Comparison of ENCODE assay signal across 8 cellular contexts in the genomic region with DNA sequence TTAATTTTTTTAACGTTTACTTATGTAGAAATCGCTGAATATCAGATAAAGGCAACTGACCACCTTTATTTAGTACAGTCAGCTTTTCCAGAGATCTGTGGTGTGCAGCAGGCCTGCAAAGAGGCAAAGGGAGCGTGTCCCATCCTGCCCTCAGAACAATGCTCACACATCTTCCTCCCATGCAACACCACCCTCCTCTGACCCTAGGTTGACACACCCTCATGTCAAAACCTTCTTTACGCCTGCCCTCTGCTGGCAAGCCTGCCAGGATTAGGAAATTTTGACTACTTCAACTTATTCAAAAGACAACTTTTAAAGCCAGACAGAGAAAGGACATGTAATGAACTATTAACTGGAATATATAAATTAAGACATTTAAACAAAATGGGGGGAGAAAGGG.
DNase-seq lines count a peak whose midpoint lies in the region; ATAC-seq and TF ChIP-seq lines count a peak whose summit lies in the region.

No MANE protein-coding gene starts in this region.

- H3K4me1 Mint-ChIP-seq in activated CD8-positive, alpha-beta T cell treated with anti-CD3 and anti-CD28 coated beads, Interleukin-2, amount 10 ng/mL, durations not matched to agents 7 days and 5 days (ENCODE audit: low read depth): peaks cover 65% of the 10 kb centered on the region
- H3K4me1 Mint-ChIP-seq in nephron: peaks cover 42% of the 10 kb centered on the region

- peak in 1 of 2 donors; percentile 50 for TF ChIP-seq EP300 in tibial nerve (IDR thresholded peaks at IDR 0.05)

- ATAC-seq in GM19324 (IDR thresholded peaks at IDR 0.05; ENCODE audit: low FRiP score, unreplicated experiment) (peak; percentile 40), GM21526 (IDR thresholded peaks at IDR 0.05; ENCODE audit: low FRiP score, unreplicated experiment) (no peak)
- peak; percentile 38 for ATAC-seq in activated CD8-positive, alpha-beta T cell treated with anti-CD3 and anti-CD28 coated beads, Interleukin-2, amount 10 ng/mL, durations not matched to agents 7 days and 5 days

- peaks cover 7% of the 10 kb centered on the region for H3K36me3 Mint-ChIP-seq in activated CD8-positive, alpha-beta T cell treated with anti-CD3 and anti-CD28 coated beads, Interleukin-2, amount 10 ng/mL, durations not matched to agents 7 days and 5 days (ENCODE audit: low read depth)
- no peaks in the 10 kb centered on the region for H3K36me3 Mint-ChIP-seq in nephron (ENCODE audit: low read depth)

- POLR2A ChIA-PET in activated CD8-positive, alpha-beta T cell treated with anti-CD3 and anti-CD28 coated beads, Interleukin-2, amount 10 ng/mL, durations not matched to agents 7 days and 5 days (lab: Charles Lee): interaction anchor here (3.6 kb wide), 1 partner anchor 60 kb away, joined by 19 read pairs; no protein-coding TSS in a partner anchor

- peaks cover 0 to 74% (median 31%) of the 10 kb centered on the region in 4 donors for H3K4me1 ChIP-seq in tibial nerve

- no peak overlapping the region for H3K4me3 ChIP-seq in tibial nerve

- H3K9me3 ChIP-seq in tibial nerve: no peaks in the 10 kb centered on the region

- no peaks in the 10 kb centered on the region for H3K9me3 Mint-ChIP-seq in activated CD8-positive, alpha-beta T cell treated with anti-CD3 and anti-CD28 coated beads, Interleukin-2, amount 10 ng/mL, durations not matched to agents 7 days and 5 days (ENCODE audit: insufficient read depth)
- no peaks in the 10 kb centered on the region for H3K9me3 Mint-ChIP-seq in nephron

- peak overlapping the region; percentile 45 for H3K27ac Mint-ChIP-seq in activated CD8-positive, alpha-beta T cell treated with anti-CD3 and anti-CD28 coated beads, Interleukin-2, amount 10 ng/mL, durations not matched to agents 7 days and 5 days
- H3K27ac Mint-ChIP-seq in nephron: peak overlapping the region in 2 of 3 experiments; percentile 0 to 17

- no peaks in the 10 kb centered on the region for H3K27me3 Mint-ChIP-seq in activated CD8-positive, alpha-beta T cell treated with anti-CD3 and anti-CD28 coated beads, Interleukin-2, amount 10 ng/mL, durations not matched to agents 7 days and 5 days (ENCODE audit: low read depth)
- peaks cover 13% of the 10 kb centered on the region for H3K27me3 Mint-ChIP-seq in nephron (ENCODE audit: low read depth)

- peak overlapping the region in 1 of 4 donors; percentile 58 for H3K27ac ChIP-seq in tibial nerve

- TF ChIP-seq POLR2A in erythroblast (IDR thresholded peaks at IDR 0.05; ENCODE audit: low read length) (no peak), tibial nerve (IDR thresholded peaks at IDR 0.05) (no peak)

- CTCF ChIA-PET in activated CD8-positive, alpha-beta T cell treated with anti-CD3 and anti-CD28 coated beads, Interleukin-2, amount 10 ng/mL, durations not matched to agents 7 days and 5 days (lab: Charles Lee): interaction anchor here (0.8 to 5.4 kb wide), 18 partner anchors 9 to 520 kb away, joined by 3 to 40 read pairs (median 4); no protein-coding TSS in a partner anchor

- H3K27me3 ChIP-seq in tibial nerve: no peaks in the 10 kb centered on the region

- in situ Hi-C loops in ACHN (cut with HindIII; ENCODE audit: low pct_ligation_motif_present, low pct_unique_long_range_greater_than_20kb, low sequenced_read_pairs): no loop called here

- no peak overlapping the region for H3K4me3 Mint-ChIP-seq in activated CD8-positive, alpha-beta T cell treated with anti-CD3 and anti-CD28 coated beads, Interleukin-2, amount 10 ng/mL, durations not matched to agents 7 days and 5 days
- peak overlapping the region in 1 of 3 experiments; percentile 16 for H3K4me3 Mint-ChIP-seq in nephron

- WGBS in tibial nerve, 2 donors: 59 to 63% methylated on average over 4 of the region's 4 CpGs

- TF ChIP-seq CTCF in nephron (IDR thresholded peaks at IDR 0.05; ENCODE audit: unreplicated experiment in 3 of 3): peak in 1 of 3 experiments; percentile 51
- TF ChIP-seq CTCF in tibial nerve (IDR thresholded peaks at IDR 0.05): peak; percentile 36 to 65 (median 41)

- no peaks in the 10 kb centered on the region for H3K36me3 ChIP-seq in tibial nerve

- DNase-seq in ACHN (peak; percentile 39), NCI-H510A (lab: John Stamatoyannopoulos, UW) (peak; percentile 41), erythroblast (lab: John Stamatoyannopoulos, UW) (peak; percentile 46 to 57), tibial nerve (ENCODE audit: low spot score in 2 of 2) (peak; percentile 53 to 77)
- peak; percentile 82 for DNase-seq in activated CD8-positive, alpha-beta T cell treated with anti-CD3 and anti-CD28 coated beads, Interleukin-2, amount 10 ng/mL, durations not matched to agents 7 days and 5 days
